Comparison of ENCODE assay signal across 23 cellular contexts in the genomic region with DNA sequence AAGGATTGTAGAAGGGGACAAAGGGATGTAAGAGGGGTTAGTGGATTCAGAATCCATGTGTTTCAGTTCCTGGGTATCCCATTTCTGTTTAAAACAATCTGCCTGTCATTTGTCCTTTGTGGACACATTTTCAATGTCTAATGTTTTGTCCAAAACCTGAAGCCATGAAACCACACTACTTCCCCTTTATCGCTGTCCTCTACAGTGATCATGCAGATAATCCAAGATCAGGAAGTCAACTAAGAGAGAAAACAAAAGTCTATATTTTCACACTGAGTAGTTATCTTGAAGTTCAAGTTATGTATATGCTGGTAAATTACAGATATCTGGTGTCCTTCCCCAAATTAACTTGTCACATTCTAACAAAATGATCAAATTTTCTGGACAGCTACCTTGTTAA.
"Had no signal": no experiment of that assay in that cellular context is flagged by ENCODE, and none has a peak within 500 bp of the region (broad histone marks: within the 10 kb centered on the region; RNA-seq: fewer than 3 reads in every experiment).

No MANE protein-coding gene starts in this region.

- H3K4me1 ChIP-seq: esophagus squamous epithelium, left lung, lower lobe of right lung, right atrium auricular region had no signal

- H3K27ac ChIP-seq: epithelial cell of prostate, esophagus squamous epithelium, left lung, lower lobe of right lung, neural progenitor cell, right atrium auricular region, tibial nerve had no signal

- H3K4me2 ChIP-seq: neural progenitor cell, smooth muscle cell had no signal

- ATAC-seq: left lung had no signal

- H3K27me3 ChIP-seq: esophagus squamous epithelium, neural progenitor cell, right atrium auricular region, tibial nerve had no signal

- H3K9me3 ChIP-seq: esophagus squamous epithelium, left lung, lower lobe of right lung, right atrium auricular region, tibial nerve had no signal

- DNase-seq: activated CD4-positive, alpha-beta memory T cell treated with anti-CD3 and anti-CD28 coated beads, Interleukin-2, amount 10 ng/mL, durations not matched to agents 7 days and 5 days; activated CD4-positive, alpha-beta T cell treated with anti-CD3 and anti-CD28 coated beads for 1 hour; activated CD4-positive, alpha-beta T cell treated with anti-CD3 and anti-CD28 coated beads, Interleukin-2, amount 10 ng/mL, durations not matched to agents 7 days and 5 days; activated CD8-positive, alpha-beta memory T cell treated with anti-CD3 and anti-CD28 coated beads, Interleukin-2, amount 50 U/mL, for 48 hours; activated gamma-delta T cell treated with Interleukin-2 at 50 U/mL for 16 hours; activated naive CD4-positive, alpha-beta T cell treated with anti-CD3 and anti-CD28 coated beads, Interleukin-2, amount 50 U/mL, for 16 hours; activated T-cell treated with anti-CD3 and anti-CD28 coated beads, Interleukin-2, amount 50 U/mL, for 24 hours; amygdala; caudate nucleus; effector CD4-positive, alpha-beta T cell; esophagus squamous epithelium; foreskin melanocyte; left lung; lower lobe of right lung; mesenchymal stem cell; natural killer cell; stimulated activated CD4-positive, alpha-beta T cell treated with anti-CD3 and anti-CD28 coated beads, Interleukin-15, amount 100 ng/mL, for 24 hours; stimulated activated naive CD4-positive, alpha-beta T cell treated with Interleukin-2 at 50 U/mL for 16 hours had no signal

- H3K36me3 ChIP-seq: esophagus squamous epithelium, left lung, lower lobe of right lung, neural progenitor cell, right atrium auricular region, tibial nerve had no signal

- H3K4me3 ChIP-seq: esophagus squamous epithelium, left lung, lower lobe of right lung, neural progenitor cell, right atrium auricular region, smooth muscle cell, tibial nerve had no signal

- H3K9ac ChIP-seq: neural progenitor cell had no signal
